In genomic region chr5:148733601-148734438, GRCh38 we compare ENCODE assay signal across 8 cellular contexts.
DNase-seq lines count a peak whose midpoint lies in the region; ATAC-seq, FAIRE-seq and TF ChIP-seq lines count a peak whose summit lies in the region.

No MANE protein-coding gene starts in this region.

- peak; percentile 63 for FAIRE-seq in RCC 7860 (lab: Jason Lieb, UNC)

- H3K36me3 ChIP-seq in neutrophil = no peaks in the 10 kb centered on the region

- ATAC-seq in activated T-cell treated with anti-CD3 and anti-CD28 coated beads, Interleukin-2, amount 50 U/mL, for 72 hours (replicated peaks in 1 of 2) = peak; percentile 30 to 36
- no peak for ATAC-seq in GM19035 (IDR thresholded peaks at IDR 0.05; ENCODE audit: unreplicated experiment)

- no peaks in the 10 kb centered on the region for H3K36me3 Mint-ChIP-seq in activated T-cell treated with anti-CD3 and anti-CD28 coated beads, Interleukin-2, amount 50 U/mL, for 72 hours (ENCODE audit: insufficient read depth in 2 of 2)

- no peak overlapping the region for H3K27ac Mint-ChIP-seq in activated T-cell treated with anti-CD3 and anti-CD28 coated beads, Interleukin-2, amount 50 U/mL, for 72 hours

- H3K4me3 ChIP-seq in fibroblast of the aortic adventitia (ENCODE audit: low read depth, low read length) = no peak overlapping the region
- no peak overlapping the region for H3K4me3 ChIP-seq in neutrophil (ENCODE audit: low read depth in 1 of 2, low read length in 1 of 2)

- no peaks in the 10 kb centered on the region for H3K27me3 ChIP-seq in neutrophil

- H3K9me3 ChIP-seq in neutrophil = no peaks in the 10 kb centered on the region

- DNase-seq in EL (peak; percentile 77), HT1080 (ENCODE audit: low read depth) (peak; percentile 79), RCC 7860 (ENCODE audit: low spot score) (peak; percentile 52), fibroblast of the aortic adventitia (ENCODE audit: low read depth) (peak; percentile 90), substantia nigra (lab: John Stamatoyannopoulos, UW) (peak in 41 of 49 donors; percentile 3 to 83 (median 55))
- DNase-seq in activated T-cell treated with anti-CD3 and anti-CD28 coated beads, Interleukin-2, amount 50 U/mL, for 72 hours = peak; percentile 74 to 75

- peaks cover 7% of the 10 kb centered on the region in 2 experiments for H3K4me1 ChIP-seq in neutrophil (ENCODE audit: control insufficient read depth in 1 of 2, insufficient read depth in 1 of 2, low read depth in 1 of 2, low read length in 1 of 2)

- H3K9me3 Mint-ChIP-seq in activated T-cell treated with anti-CD3 and anti-CD28 coated beads, Interleukin-2, amount 50 U/mL, for 72 hours = no peaks in the 10 kb centered on the region

- TF ChIP-seq CTCF in fibroblast of the aortic adventitia (IDR thresholded peaks at IDR 0.05; ENCODE audit: insufficient read depth, low read length) (peak; percentile 59), neutrophil (IDR thresholded peaks at IDR 0.05) (peak; percentile 54)

- no peaks in the 10 kb centered on the region for H3K4me1 Mint-ChIP-seq in activated T-cell treated with anti-CD3 and anti-CD28 coated beads, Interleukin-2, amount 50 U/mL, for 72 hours (ENCODE audit: low read depth)

- no peak overlapping the region for H3K4me3 Mint-ChIP-seq in activated T-cell treated with anti-CD3 and anti-CD28 coated beads, Interleukin-2, amount 50 U/mL, for 72 hours

- peaks cover 31% of the 10 kb centered on the region for H3K27me3 Mint-ChIP-seq in activated T-cell treated with anti-CD3 and anti-CD28 coated beads, Interleukin-2, amount 50 U/mL, for 72 hours (ENCODE audit: low read depth)

- H3K27ac ChIP-seq in neutrophil = no peak overlapping the region
- no peak overlapping the region for H3K27ac ChIP-seq in substantia nigra (ENCODE audit: low read depth, low read length, poor library complexity, severe bottlenecking)
